Comparison of ENCODE assay signal across 10 cellular contexts in the genomic region with DNA sequence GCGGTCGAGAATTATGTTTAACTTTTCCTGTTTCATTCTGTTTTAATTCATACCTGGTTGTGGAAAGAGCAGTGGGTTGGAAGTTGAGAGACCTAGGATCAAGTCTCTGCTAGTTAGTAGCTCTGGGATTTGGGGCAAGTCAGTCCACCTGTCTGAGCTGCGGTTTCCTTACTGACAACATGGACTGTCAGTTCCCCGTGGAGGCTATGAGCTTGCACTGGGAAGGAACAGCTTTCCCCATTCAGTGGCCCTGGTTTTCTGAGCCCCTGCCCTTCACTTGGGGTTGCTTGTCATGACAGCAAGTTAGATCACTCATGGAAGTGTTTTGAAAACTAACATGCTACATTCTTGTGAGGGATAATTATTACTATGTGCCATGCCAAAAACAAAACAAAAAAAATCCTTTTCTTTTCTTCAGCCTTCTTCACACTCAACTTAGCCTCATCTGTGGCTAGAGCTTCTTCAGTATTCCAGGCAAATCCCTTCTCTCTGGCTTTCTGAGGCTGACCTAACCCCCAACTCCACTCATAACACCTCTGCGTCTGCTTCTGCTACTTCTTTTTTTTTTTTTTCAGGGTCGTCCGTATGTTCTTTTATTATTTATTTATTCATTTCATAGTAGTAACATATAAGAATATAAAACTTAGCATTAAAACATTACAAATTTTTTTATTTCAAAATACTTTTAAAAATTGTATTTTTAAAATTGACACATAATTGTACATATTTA. TPM values are rescaled to one million over a fixed set of nuclear protein-coding genes. Genes with fewer than 3 reads are reported as not detected.
A peak's percentile ranks its signal among the peaks of the same experiment; 100 is the strongest.
DNase-seq lines count a peak whose midpoint lies in the region; ATAC-seq, FAIRE-seq and TF ChIP-seq lines count a peak whose summit lies in the region.
"Had no signal": no experiment of that assay in that cellular context is flagged by ENCODE, and none has a peak within 500 bp of the region (broad histone marks: within the 10 kb centered on the region; RNA-seq: fewer than 3 reads in every experiment).

No MANE protein-coding gene starts in this region.

- intact Hi-C loops in activated T-helper 2 cell treated with anti-CD3 and anti-CD28 coated beads, Interferon-gamma antibody, Interleukin-2, Interleukin-4, amounts not matched to agents 10 μg/mL and 5 μg/mL and 100 μg/mL, durations not matched to agents 14 hours and 24 hours and 36 hours (cut with micrococcal nuclease) = loop anchor here (1.0 kb wide), 1 partner anchor 93 kb away; the partner anchor contains the start of gene EIF4G2
- intact Hi-C loops in HepG2 (cut with micrococcal nuclease; ENCODE audit: unreplicated experiment) = no loop called here

- H3K36me3 Mint-ChIP-seq in activated T-helper 2 cell treated with anti-CD3 and anti-CD28 coated beads, Interferon-gamma antibody, Interleukin-2, Interleukin-4, amounts not matched to agents 10 μg/mL and 5 μg/mL and 100 μg/mL, durations not matched to agents 14 hours and 24 hours and 36 hours (ENCODE audit: low read depth) = no peaks in the 10 kb centered on the region
- peaks cover 0 to 11% of the 10 kb centered on the region in 2 donors for H3K36me3 Mint-ChIP-seq in stimulated activated naive B cell treated with anti-CD40 and anti-IgM and Interleukin-4, amounts not matched to agents 10 μg/mL and 1 μg/mL and 100 μg/mL, for 72 hours

- H3K27ac ChIP-seq in hepatocyte = peak overlapping the region; percentile 92
- peak overlapping the region; percentile 64 for H3K27ac ChIP-seq in thymus (ENCODE audit: low read depth)
- no peak overlapping the region for H3K27ac ChIP-seq in HepG2 (ENCODE audit: extremely low read length, insufficient read depth, low read length)
- H3K27ac ChIP-seq: 22Rv1 had no signal

- no peak overlapping the region for H3K4me3 Mint-ChIP-seq in activated T-helper 2 cell treated with anti-CD3 and anti-CD28 coated beads, Interferon-gamma antibody, Interleukin-2, Interleukin-4, amounts not matched to agents 10 μg/mL and 5 μg/mL and 100 μg/mL, durations not matched to agents 14 hours and 24 hours and 36 hours (ENCODE audit: low read depth)
- H3K4me3 Mint-ChIP-seq in stimulated activated naive B cell treated with anti-CD40 and anti-IgM and Interleukin-4, amounts not matched to agents 10 μg/mL and 1 μg/mL and 100 μg/mL, for 72 hours = no peak overlapping the region
- H3K4me3 Mint-ChIP-seq: activated B cell treated with CpG ODN at 0.5 μM for 24 hours had no signal

- H3K27ac Mint-ChIP-seq in activated T-helper 2 cell treated with anti-CD3 and anti-CD28 coated beads, Interferon-gamma antibody, Interleukin-2, Interleukin-4, amounts not matched to agents 10 μg/mL and 5 μg/mL and 100 μg/mL, durations not matched to agents 14 hours and 24 hours and 36 hours = peak overlapping the region; percentile 84
- H3K27ac Mint-ChIP-seq in stimulated activated naive B cell treated with anti-CD40 and anti-IgM and Interleukin-4, amounts not matched to agents 10 μg/mL and 1 μg/mL and 100 μg/mL, for 72 hours = no peak overlapping the region

- no TSS peak for BruUV-seq in HepG2 (replicated peaks; lab: Mats Ljungman, UMichigan)

- H3K79me2 ChIP-seq in hepatocyte (no peaks in the 10 kb centered on the region), HepG2 (ENCODE audit: insufficient read depth, low read length) (no peaks in the 10 kb centered on the region)

- H3K9me3 ChIP-seq in hepatocyte (ENCODE audit: low read depth) (no peaks in the 10 kb centered on the region), thymus (ENCODE audit: control insufficient read depth) (no peaks in the 10 kb centered on the region), HepG2 (ENCODE audit: low read length) (no peaks in the 10 kb centered on the region)

- peaks cover 22% of the 10 kb centered on the region for H3K4me1 Mint-ChIP-seq in activated T-helper 2 cell treated with anti-CD3 and anti-CD28 coated beads, Interferon-gamma antibody, Interleukin-2, Interleukin-4, amounts not matched to agents 10 μg/mL and 5 μg/mL and 100 μg/mL, durations not matched to agents 14 hours and 24 hours and 36 hours (ENCODE audit: low read depth)
- peaks cover 11 to 40% of the 10 kb centered on the region in 2 donors for H3K4me1 Mint-ChIP-seq in stimulated activated naive B cell treated with anti-CD40 and anti-IgM and Interleukin-4, amounts not matched to agents 10 μg/mL and 1 μg/mL and 100 μg/mL, for 72 hours

- TF ChIP-seq EP300 in HepG2 (IDR thresholded peaks at IDR 0.05; ENCODE audit: low read depth in 2 of 2, low read length in 2 of 2) = no peak
- TF ChIP-seq EP300 in HepG2 (CRISPR knock-in tag; IDR thresholded peaks at IDR 0.05; ENCODE audit: borderline replicate concordance) = no peak

- ATAC-seq in stimulated activated naive B cell treated with anti-CD40 and anti-IgM and Interleukin-4, amounts not matched to agents 10 μg/mL and 1 μg/mL and 100 μg/mL, for 72 hours (replicated peaks) = no peak
- no peak for ATAC-seq in HepG2

- H2AFZ ChIP-seq in hepatocyte (peak overlapping the region; percentile 58), HepG2 (ENCODE audit: low read length) (no peak overlapping the region)

- WGBS in hepatocyte (ENCODE audit: low lambda C conversion rate, missing lambda C conversion rate) = 63% methylated on average over 7 of the region's 7 CpGs
- WGBS in thymus = 83% methylated on average over 7 of the region's 7 CpGs
- WGBS in HepG2 (ENCODE audit: low lambda C conversion rate) = 83% methylated on average over 5 of the region's 7 CpGs

- DNase-seq in DMS79 treated with DMSO at 0.1 percent for 48 hours (lab: John Stamatoyannopoulos, UW) (peak; percentile 62), DMS79 (lab: John Stamatoyannopoulos, UW) (no peak), hepatocyte (ENCODE audit: low spot score) (no peak), NCI-H774 (lab: John Stamatoyannopoulos, UW) (no peak), HepG2 (ENCODE audit: low spot score) (no peak)
- no peak for DNase-seq in activated T-helper 2 cell treated with anti-CD3 and anti-CD28 coated beads, Interferon-gamma antibody, Interleukin-2, Interleukin-4, amounts not matched to agents 10 μg/mL and 5 μg/mL and 100 μg/mL, durations not matched to agents 14 hours and 24 hours and 36 hours (ENCODE audit: low spot score)
- DNase-seq in stimulated activated naive B cell treated with anti-CD40 and anti-IgM and Interleukin-4, amounts not matched to agents 10 μg/mL and 1 μg/mL and 100 μg/mL, for 72 hours = no peak
- DNase-seq: activated B cell treated with CpG ODN at 0.5 μM for 24 hours had no signal

- peaks cover 33% of the 10 kb centered on the region for H3K4me1 ChIP-seq in hepatocyte (ENCODE audit: insufficient read depth)
- no peaks in the 10 kb centered on the region for H3K4me1 ChIP-seq in thymus (ENCODE audit: control insufficient read depth, insufficient read depth, low read length)
- H3K4me1 ChIP-seq in HepG2 (ENCODE audit: insufficient read depth, low read length) = peaks cover 23% of the 10 kb centered on the region

- H3K36me3 ChIP-seq in hepatocyte (replicated peaks; ENCODE audit: insufficient read depth, low read depth) = no peaks in the 10 kb centered on the region
- no peaks in the 10 kb centered on the region for H3K36me3 ChIP-seq in thymus (ENCODE audit: control insufficient read depth, insufficient read depth)
- no peaks in the 10 kb centered on the region for H3K36me3 ChIP-seq in HepG2 (replicated peaks in 1 of 2; ENCODE audit: control insufficient read depth in 1 of 2, insufficient read depth in 2 of 2, low read length in 2 of 2)

- H4K20me1 ChIP-seq in hepatocyte (ENCODE audit: insufficient read depth, poor library complexity, severe bottlenecking) (no peaks in the 10 kb centered on the region), HepG2 (ENCODE audit: insufficient read depth, low read length) (no peaks in the 10 kb centered on the region)

- H3K9me2 ChIP-seq in hepatocyte (replicated peaks; ENCODE audit: insufficient read depth) = no peaks in the 10 kb centered on the region

- no peaks in the 10 kb centered on the region for H3K27me3 ChIP-seq in hepatocyte
- no peaks in the 10 kb centered on the region for H3K27me3 ChIP-seq in thymus (ENCODE audit: control insufficient read depth, insufficient read depth)
- H3K27me3 ChIP-seq in HepG2 (ENCODE audit: control insufficient read depth in 1 of 2, insufficient read depth in 2 of 2, low read length in 2 of 2) = no peaks in the 10 kb centered on the region

- TF ChIP-seq CTCF in hepatocyte (IDR thresholded peaks at IDR 0.05; ENCODE audit: poor library complexity) (no peak), HepG2 (CRISPR knock-in tag; IDR thresholded peaks at IDR 0.05) (no peak)

- in situ Hi-C loops in HepG2 (cut with HindIII; ENCODE audit: extremely low pct_ligation_motif_present, low pct_unique_long_range_greater_than_20kb) = no loop called here

- no peak for FAIRE-seq in HepG2 (lab: Jason Lieb, UNC)

- H3K4me2 ChIP-seq in hepatocyte (peak overlapping the region; percentile 65), HepG2 (ENCODE audit: low read depth, low read length) (no peak overlapping the region)

- POLR2A ChIA-PET in HepG2 (lab: Yijun Ruan, JAX) = interaction anchor here (1.0 to 3.6 kb wide), 4 partner anchors 30 to 150 kb away, joined by 3 to 29 read pairs (median 8); partner anchors contain the start of genes CTR9, EIF4G2 and ZBED5

- no peak overlapping the region for H3K9ac ChIP-seq in HepG2 (ENCODE audit: insufficient read depth, low read depth, low read length)

- no peak overlapping the region for H3K4me3 ChIP-seq in hepatocyte
- no peak overlapping the region for H3K4me3 ChIP-seq in thymus (ENCODE audit: low read length)
- no peak overlapping the region for H3K4me3 ChIP-seq in HepG2 (replicated peaks in 1 of 3; ENCODE audit: insufficient read depth in 1 of 3, low read depth in 2 of 3, low read length in 3 of 3)

- no peak for TF ChIP-seq RAD21 in HepG2 (CRISPR knock-in tag; IDR thresholded peaks at IDR 0.05)

- CTCF ChIA-PET in HepG2 (lab: Yijun Ruan, JAX; ENCODE audit: low intra/inter-chr PET ratio, low total read pairs) = no interaction called here

- H3K27me3 Mint-ChIP-seq in activated T-helper 2 cell treated with anti-CD3 and anti-CD28 coated beads, Interferon-gamma antibody, Interleukin-2, Interleukin-4, amounts not matched to agents 10 μg/mL and 5 μg/mL and 100 μg/mL, durations not matched to agents 14 hours and 24 hours and 36 hours (ENCODE audit: low read depth) = no peaks in the 10 kb centered on the region
- H3K27me3 Mint-ChIP-seq in stimulated activated naive B cell treated with anti-CD40 and anti-IgM and Interleukin-4, amounts not matched to agents 10 μg/mL and 1 μg/mL and 100 μg/mL, for 72 hours = peaks cover 0 to 8% of the 10 kb centered on the region in 2 donors

- no peak for TF ChIP-seq POLR2A in HepG2 (IDR thresholded peaks at IDR 0.05; ENCODE audit: insufficient read depth in 1 of 2, low read depth in 2 of 2, low read length in 2 of 2)

- H3K9me3 Mint-ChIP-seq in activated T-helper 2 cell treated with anti-CD3 and anti-CD28 coated beads, Interferon-gamma antibody, Interleukin-2, Interleukin-4, amounts not matched to agents 10 μg/mL and 5 μg/mL and 100 μg/mL, durations not matched to agents 14 hours and 24 hours and 36 hours = no peaks in the 10 kb centered on the region
- no peaks in the 10 kb centered on the region for H3K9me3 Mint-ChIP-seq in stimulated activated naive B cell treated with anti-CD40 and anti-IgM and Interleukin-4, amounts not matched to agents 10 μg/mL and 1 μg/mL and 100 μg/mL, for 72 hours
- H3K9me3 Mint-ChIP-seq: activated B cell treated with CpG ODN at 0.5 μM for 24 hours had no signal

RNA-seq across cellular contexts. Expression of gene ZBED5, which starts 43.0 kb away (rescaled TPM):
- 39.2 and 40.3 TPM in 2 replicates for total RNA-seq in activated T-helper 2 cell treated with anti-CD3 and anti-CD28 coated beads, Interferon-gamma antibody, Interleukin-2, Interleukin-4, amounts not matched to agents 10 μg/mL and 5 μg/mL and 100 μg/mL, durations not matched to agents 14 hours and 24 hours and 36 hours
- 39.5 and 46.2 TPM in 2 replicates for total RNA-seq in hepatocyte
- polyA plus RNA-seq in hepatocyte = 29.3 and 30.5 TPM in 2 replicates
- 131 TPM for polyA plus RNA-seq in thymus
- 11.7 and 18.2 TPM in 2 replicates for total RNA-seq in HepG2 (2016; rRNA removed; fragmentation: Illumina TruSeq; extraction: Trizol)
- 2.6 and 3.5 TPM in 2 replicates for total RNA-seq in HepG2 (2016; cell fraction: cytosol; rRNA removed; fragmentation: Illumina TruSeq; extraction: Trizol; ENCODE audit: low read depth)
- 12.8 and 16.3 TPM in 2 replicates for total RNA-seq in HepG2 (2016; cell fraction: insoluble cytoplasmic fraction; rRNA removed; fragmentation: Illumina TruSeq; extraction: Trizol)
- 7.1 and 8.0 TPM in 2 replicates for total RNA-seq in HepG2 (2016; cell fraction: membrane; rRNA removed; fragmentation: Illumina TruSeq; extraction: Trizol)
- 41.6 and 42.3 TPM in 2 replicates for total RNA-seq in HepG2 (2016; cell fraction: nucleus; rRNA removed; fragmentation: Illumina TruSeq; extraction: Trizol)
- 30.4 and 38.6 TPM in 2 replicates for polyA plus RNA-seq in HepG2 (2011; rRNA removed)
- polyA plus RNA-seq in HepG2 (2011; cell fraction: cytosol; rRNA removed) = 12.1 and 15.9 TPM in 2 replicates
- 32.3 and 43.5 TPM in 2 replicates for polyA plus RNA-seq in HepG2 (2011; cell fraction: nucleus; rRNA removed)
- polyA plus RNA-seq in HepG2 (2012) = 13.2 and 15.8 TPM in 2 replicates
- 0.96 and 1.2 TPM in 2 replicates for polyA plus RNA-seq in HepG2 (2016; cell fraction: cytosol; fragmentation: Illumina TruSeq; extraction: Trizol; ENCODE audit: low read depth)
- 14.0 and 15.2 TPM in 2 replicates for polyA plus RNA-seq in HepG2 (2016; cell fraction: insoluble cytoplasmic fraction; fragmentation: Illumina TruSeq; extraction: Trizol; ENCODE audit: low read depth)
- 2.6 and 3.1 TPM in 2 replicates for polyA plus RNA-seq in HepG2 (2016; cell fraction: membrane; fragmentation: Illumina TruSeq; extraction: Trizol; ENCODE audit: low read depth)
- 70.9 and 72.1 TPM in 2 replicates for polyA plus RNA-seq in HepG2 (2016; cell fraction: nucleus; fragmentation: Illumina TruSeq; extraction: Trizol; ENCODE audit: insufficient read depth, low read depth)
- polyA minus RNA-seq in HepG2 (2011; rRNA and poly(A)+ RNA removed; ENCODE audit: low replicate concordance) = 122 and 258 TPM in 2 replicates
- 15.7 and 19.7 TPM in 2 replicates for polyA minus RNA-seq in HepG2 (2011; cell fraction: cytosol; rRNA and poly(A)+ RNA removed)
- 88.1 and 103 TPM in 2 replicates for polyA minus RNA-seq in HepG2 (2011; cell fraction: nucleus; rRNA and poly(A)+ RNA removed)
